Comparison of ENCODE assay signal across 9 cellular contexts in genomic region chr2:33412920-33413319, GRCh38.
DNase-seq lines count a peak whose midpoint lies in the region; ATAC-seq, FAIRE-seq and TF ChIP-seq lines count a peak whose summit lies in the region.
"Had no signal": no experiment of that assay in that cellular context is flagged by ENCODE, and none has a peak within 500 bp of the region (broad histone marks: within the 10 kb centered on the region; RNA-seq: fewer than 3 reads in every experiment).

No MANE protein-coding gene starts in this region.

- TF ChIP-seq POLR2A in lower leg skin (IDR thresholded peaks at IDR 0.05), result no peak

- H3K27ac ChIP-seq in C4-2B (no peak overlapping the region), astrocyte (ENCODE audit: low read depth, low read length) (no peak overlapping the region)

- H3K4me3 Mint-ChIP-seq in astrocyte (ENCODE audit: unreplicated experiment), result no peak overlapping the region
- H3K4me3 Mint-ChIP-seq in activated CD8-positive, alpha-beta memory T cell treated with anti-CD3 and anti-CD28 coated beads, Interleukin-2, amount 10 ng/mL, durations not matched to agents 7 days and 5 days, result no peak overlapping the region
- H3K4me3 Mint-ChIP-seq: T-cell had no signal

- H3K4me1 ChIP-seq in astrocyte (ENCODE audit: insufficient read depth, low read length), result peaks cover 8% of the 10 kb centered on the region

- 53 to 63% methylated on average over 1 of the region's 1 CpG for WGBS in lower leg skin, 2 donors

- no peaks in the 10 kb centered on the region for H3K27me3 ChIP-seq in astrocyte (ENCODE audit: insufficient read depth, low read length)

- no peaks in the 10 kb centered on the region for H3K79me2 ChIP-seq in astrocyte (ENCODE audit: insufficient read depth, low read length)

- no peaks in the 10 kb centered on the region for H3K9me3 ChIP-seq in astrocyte (ENCODE audit: insufficient read depth, low read depth, low read length)

- ATAC-seq in GM19455 (IDR thresholded peaks at IDR 0.05; ENCODE audit: unreplicated experiment), result no peak
- no peak for ATAC-seq in GM21529 (IDR thresholded peaks at IDR 0.05; ENCODE audit: unreplicated experiment)
- no peak for ATAC-seq in activated CD8-positive, alpha-beta memory T cell treated with anti-CD3 and anti-CD28 coated beads, Interleukin-2, amount 10 ng/mL, durations not matched to agents 7 days and 5 days
- ATAC-seq: T-cell had no signal

- peaks cover under 1% of the 10 kb centered on the region for H3K9me3 Mint-ChIP-seq in astrocyte (ENCODE audit: unreplicated experiment)
- peaks cover 3% of the 10 kb centered on the region for H3K9me3 Mint-ChIP-seq in activated CD8-positive, alpha-beta memory T cell treated with anti-CD3 and anti-CD28 coated beads, Interleukin-2, amount 10 ng/mL, durations not matched to agents 7 days and 5 days (ENCODE audit: low read depth)

- H4K20me1 ChIP-seq in astrocyte (ENCODE audit: insufficient read depth, low read length), result no peaks in the 10 kb centered on the region

- FAIRE-seq in astrocyte (lab: Jason Lieb, UNC), result no peak

- no peaks in the 10 kb centered on the region for H3K27me3 Mint-ChIP-seq in astrocyte (ENCODE audit: low read depth, unreplicated experiment)
- peaks cover 17% of the 10 kb centered on the region for H3K27me3 Mint-ChIP-seq in activated CD8-positive, alpha-beta memory T cell treated with anti-CD3 and anti-CD28 coated beads, Interleukin-2, amount 10 ng/mL, durations not matched to agents 7 days and 5 days

- H2AFZ ChIP-seq in astrocyte (ENCODE audit: low read depth, low read length), result no peak overlapping the region

- intact Hi-C loops in lower leg skin (cut with DNase I; ENCODE audit: low total_unique reads), result no loop called here

- no peaks in the 10 kb centered on the region for H3K36me3 ChIP-seq in astrocyte (ENCODE audit: insufficient read depth, low read length)

- H3K4me3 ChIP-seq in astrocyte (ENCODE audit: insufficient read depth, low read depth, low read length) (no peak overlapping the region), lower leg skin (ENCODE audit: low read depth, poor library complexity, severe bottlenecking) (no peak overlapping the region)

- DNase-seq in HT-29 (ENCODE audit: low spot score) (peak; percentile 45), astrocyte (ENCODE audit: low read depth) (peak; percentile 60), kidney tubule cell (ENCODE audit: low spot score) (peak; percentile 40), lower leg skin (ENCODE audit: low spot score in 2 of 2) (no peak)
- no peak for DNase-seq in activated CD8-positive, alpha-beta memory T cell treated with anti-CD3 and anti-CD28 coated beads, Interleukin-2, amount 10 ng/mL, durations not matched to agents 7 days and 5 days
- DNase-seq: T-cell had no signal

- no peak overlapping the region for H3K4me2 ChIP-seq in astrocyte (ENCODE audit: low read length)

- H3K9ac ChIP-seq in astrocyte (ENCODE audit: low read length), result no peak overlapping the region

- H3K36me3 Mint-ChIP-seq in astrocyte (ENCODE audit: low read depth, unreplicated experiment), result no peaks in the 10 kb centered on the region
- no peaks in the 10 kb centered on the region for H3K36me3 Mint-ChIP-seq in activated CD8-positive, alpha-beta memory T cell treated with anti-CD3 and anti-CD28 coated beads, Interleukin-2, amount 10 ng/mL, durations not matched to agents 7 days and 5 days
- H3K36me3 Mint-ChIP-seq: T-cell had no signal

- peak; percentile 26 for TF ChIP-seq CTCF in C4-2B (conservative IDR thresholded peaks at IDR 0.05)
- peak; percentile 50 for TF ChIP-seq CTCF in astrocyte (IDR thresholded peaks at IDR 0.05; ENCODE audit: insufficient read depth, low read depth, low read length)
- no peak for TF ChIP-seq CTCF in lower leg skin (IDR thresholded peaks at IDR 0.05)

- peaks cover 12% of the 10 kb centered on the region for H3K4me1 Mint-ChIP-seq in astrocyte (ENCODE audit: low read depth, unreplicated experiment)
- no peaks in the 10 kb centered on the region for H3K4me1 Mint-ChIP-seq in activated CD8-positive, alpha-beta memory T cell treated with anti-CD3 and anti-CD28 coated beads, Interleukin-2, amount 10 ng/mL, durations not matched to agents 7 days and 5 days
- H3K4me1 Mint-ChIP-seq: T-cell had no signal

- no peak overlapping the region for H3K27ac Mint-ChIP-seq in astrocyte (ENCODE audit: unreplicated experiment)
- H3K27ac Mint-ChIP-seq in activated CD8-positive, alpha-beta memory T cell treated with anti-CD3 and anti-CD28 coated beads, Interleukin-2, amount 10 ng/mL, durations not matched to agents 7 days and 5 days, result no peak overlapping the region
- H3K27ac Mint-ChIP-seq: T-cell had no signal

- CTCF ChIA-PET in activated CD8-positive, alpha-beta memory T cell treated with anti-CD3 and anti-CD28 coated beads, Interleukin-2, amount 10 ng/mL, durations not matched to agents 7 days and 5 days (lab: Charles Lee), result interaction anchor here (1.1 kb wide), 1 partner anchor 170 kb away, joined by 3 read pairs; no protein-coding TSS in a partner anchor

Comparison
In these comparisons a context has a peak if more than half of its experiments do, and no peak if none do; other contexts are left out.
1. CTCF ChIP-seq: peak in C4-2B (single experiment) and astrocyte (single experiment); none in lower leg skin (0 of 3).
2. DNase-seq: peak in HT-29 (single experiment), astrocyte (single experiment) and kidney tubule cell (single experiment); none in lower leg skin (0 of 2) and activated CD8-positive, alpha-beta memory T cell treated with anti-CD3 and anti-CD28 coated beads, Interleukin-2, amount 10 ng/mL, durations not matched to agents 7 days and 5 days (single experiment).